ENCODE assay signal across 8 cellular contexts in genomic region chr20:21048841-21049273, GRCh38. TPM values are rescaled to one million over a fixed set of nuclear protein-coding genes. Genes with fewer than 3 reads are reported as not detected.
DNase-seq lines count a peak whose midpoint lies in the region; ATAC-seq and TF ChIP-seq lines count a peak whose summit lies in the region.

No MANE protein-coding gene starts in this region.

- H3K4me3 Mint-ChIP-seq in activated CD4-positive, alpha-beta memory T cell treated with anti-CD3 and anti-CD28 coated beads, Interleukin-2, amount 10 ng/mL, durations not matched to agents 7 days and 5 days: no peak overlapping the region

- no peak overlapping the region for H3K4me2 ChIP-seq in MM.1S (ENCODE audit: low read depth, low read length)

- H3K4me3 ChIP-seq in MM.1S (ENCODE audit: low read length): no peak overlapping the region
- H3K4me3 ChIP-seq in esophagus muscularis mucosa: no peak overlapping the region

- no peaks in the 10 kb centered on the region for H3K79me2 ChIP-seq in MM.1S (ENCODE audit: low read length)

- peaks cover 12% of the 10 kb centered on the region for H3K27me3 Mint-ChIP-seq in activated CD4-positive, alpha-beta memory T cell treated with anti-CD3 and anti-CD28 coated beads, Interleukin-2, amount 10 ng/mL, durations not matched to agents 7 days and 5 days

- peak; percentile 25 for DNase-seq in left cardiac atrium
- DNase-seq in left ventricle myocardium superior: no peak
- DNase-seq in MM.1S: peak; percentile 25
- DNase-seq in activated CD4-positive, alpha-beta memory T cell treated with anti-CD3 and anti-CD28 coated beads, Interleukin-2, amount 10 ng/mL, durations not matched to agents 7 days and 5 days: peak; percentile 51
- peak; percentile 88 for DNase-seq in esophagus muscularis mucosa (ENCODE audit: extremely low spot score)
- peak; percentile 23 to 49 (median 37) for DNase-seq in stimulated activated CD4-positive, alpha-beta T cell treated with anti-CD3 and anti-CD28 coated beads, Interleukin-12 subunit alpha, Interleukin-12 subunit beta, amount 100 ng/mL, for 48 hours (ENCODE audit: low read depth in 2 of 3, low spot score in 1 of 3)
- no peak for DNase-seq in NCI-H1436 (lab: John Stamatoyannopoulos, UW)

- H3K9me2 ChIP-seq in MM.1S (replicated peaks; ENCODE audit: insufficient read depth, low read length): no peaks in the 10 kb centered on the region

- no peaks in the 10 kb centered on the region for H3K27me3 ChIP-seq in MM.1S (replicated peaks; ENCODE audit: insufficient read depth, low read length)
- peaks cover 0 to 44% (median 0%) of the 10 kb centered on the region in 4 donors for H3K27me3 ChIP-seq in esophagus muscularis mucosa

- no peaks in the 10 kb centered on the region for H3K36me3 Mint-ChIP-seq in activated CD4-positive, alpha-beta memory T cell treated with anti-CD3 and anti-CD28 coated beads, Interleukin-2, amount 10 ng/mL, durations not matched to agents 7 days and 5 days (ENCODE audit: low read depth)

- H3K36me3 ChIP-seq in MM.1S (replicated peaks; ENCODE audit: insufficient read depth, low read length) (no peaks in the 10 kb centered on the region), esophagus muscularis mucosa (no peaks in the 10 kb centered on the region)

- TF ChIP-seq CTCF in MM.1S (IDR thresholded peaks at IDR 0.05; ENCODE audit: low read length): peak; percentile 89
- TF ChIP-seq CTCF in esophagus muscularis mucosa (IDR thresholded peaks at IDR 0.05): peak in 1 of 3 experiments; percentile 36

- no peaks in the 10 kb centered on the region for H4K20me1 ChIP-seq in MM.1S (ENCODE audit: insufficient read depth, low read length)

- no peaks in the 10 kb centered on the region for H3K9me3 Mint-ChIP-seq in activated CD4-positive, alpha-beta memory T cell treated with anti-CD3 and anti-CD28 coated beads, Interleukin-2, amount 10 ng/mL, durations not matched to agents 7 days and 5 days

- TF ChIP-seq EP300 in esophagus muscularis mucosa (IDR thresholded peaks at IDR 0.05): no peak

- ATAC-seq in left cardiac atrium (peak in 1 of 2 donors; percentile 18), left ventricle myocardium superior (no peak), GM19455 (IDR thresholded peaks at IDR 0.05; ENCODE audit: unreplicated experiment) (no peak)

- no peaks in the 10 kb centered on the region for H3F3A ChIP-seq in MM.1S (ENCODE audit: insufficient read depth, low read length)

- H3K4me1 ChIP-seq in MM.1S (ENCODE audit: low read length): no peaks in the 10 kb centered on the region
- H3K4me1 ChIP-seq in esophagus muscularis mucosa: no peaks in the 10 kb centered on the region

- WGBS in esophagus muscularis mucosa: 49% methylated on average over 5 of the region's 5 CpGs

- intact Hi-C loops in left cardiac atrium (cut with DNase I): no loop called here
- intact Hi-C loops in left ventricle myocardium superior (cut with micrococcal nuclease): no loop called here
- intact Hi-C loops in esophagus muscularis mucosa (cut with DNase I): no loop called here

- TF ChIP-seq POLR2A in esophagus muscularis mucosa (IDR thresholded peaks at IDR 0.05; ENCODE audit: low read depth): no peak

- no peak overlapping the region for H3K9ac ChIP-seq in MM.1S (ENCODE audit: low read length)

- POLR2A ChIA-PET in activated CD4-positive, alpha-beta memory T cell treated with anti-CD3 and anti-CD28 coated beads, Interleukin-2, amount 10 ng/mL, durations not matched to agents 7 days and 5 days (lab: Charles Lee): no interaction called here

- H3K9me3 ChIP-seq in MM.1S (replicated peaks; ENCODE audit: insufficient read depth, low read length): no peaks in the 10 kb centered on the region
- no peaks in the 10 kb centered on the region for H3K9me3 ChIP-seq in esophagus muscularis mucosa

- no peak overlapping the region for H3K27ac ChIP-seq in MM.1S (ENCODE audit: low read length)
- H3K27ac ChIP-seq in esophagus muscularis mucosa (replicated peaks in 1 of 4): no peak overlapping the region

- no peak overlapping the region for H2AFZ ChIP-seq in MM.1S (ENCODE audit: low read length)

- CTCF ChIA-PET in activated CD4-positive, alpha-beta memory T cell treated with anti-CD3 and anti-CD28 coated beads, Interleukin-2, amount 10 ng/mL, durations not matched to agents 7 days and 5 days (lab: Charles Lee): interaction anchor here (0.6 to 2.9 kb wide), 17 partner anchors 9 to 507 kb away, joined by 3 to 20 read pairs (median 3); partner anchors contain the start of gene KIZ

- no peak overlapping the region for H3K27ac Mint-ChIP-seq in activated CD4-positive, alpha-beta memory T cell treated with anti-CD3 and anti-CD28 coated beads, Interleukin-2, amount 10 ng/mL, durations not matched to agents 7 days and 5 days

- no peaks in the 10 kb centered on the region for H3K4me1 Mint-ChIP-seq in activated CD4-positive, alpha-beta memory T cell treated with anti-CD3 and anti-CD28 coated beads, Interleukin-2, amount 10 ng/mL, durations not matched to agents 7 days and 5 days

RNA-seq across cellular contexts. Expression of gene LINC00237, which starts 57.3 kb away (rescaled TPM):
- total RNA-seq in left cardiac atrium (not detected), left ventricle myocardium superior (not detected), esophagus muscularis mucosa (not detected)
- not detected for total RNA-seq in activated CD4-positive, alpha-beta memory T cell treated with anti-CD3 and anti-CD28 coated beads, Interleukin-2, amount 10 ng/mL, durations not matched to agents 7 days and 5 days

Comparison
In these comparisons a context has a peak if more than half of its experiments do, and no peak if none do; other contexts are left out.
1. DNase-seq: peak in left cardiac atrium (single experiment), MM.1S (single experiment), activated CD4-positive, alpha-beta memory T cell treated with anti-CD3 and anti-CD28 coated beads, Interleukin-2, amount 10 ng/mL, durations not matched to agents 7 days and 5 days (single experiment), esophagus muscularis mucosa (single experiment) and stimulated activated CD4-positive, alpha-beta T cell treated with anti-CD3 and anti-CD28 coated beads, Interleukin-12 subunit alpha, Interleukin-12 subunit beta, amount 100 ng/mL, for 48 hours (3 of 3); none in left ventricle myocardium superior (single experiment) and NCI-H1436 (single experiment).